Comparison of ENCODE assay signal across 9 cellular contexts in the genomic region with DNA sequence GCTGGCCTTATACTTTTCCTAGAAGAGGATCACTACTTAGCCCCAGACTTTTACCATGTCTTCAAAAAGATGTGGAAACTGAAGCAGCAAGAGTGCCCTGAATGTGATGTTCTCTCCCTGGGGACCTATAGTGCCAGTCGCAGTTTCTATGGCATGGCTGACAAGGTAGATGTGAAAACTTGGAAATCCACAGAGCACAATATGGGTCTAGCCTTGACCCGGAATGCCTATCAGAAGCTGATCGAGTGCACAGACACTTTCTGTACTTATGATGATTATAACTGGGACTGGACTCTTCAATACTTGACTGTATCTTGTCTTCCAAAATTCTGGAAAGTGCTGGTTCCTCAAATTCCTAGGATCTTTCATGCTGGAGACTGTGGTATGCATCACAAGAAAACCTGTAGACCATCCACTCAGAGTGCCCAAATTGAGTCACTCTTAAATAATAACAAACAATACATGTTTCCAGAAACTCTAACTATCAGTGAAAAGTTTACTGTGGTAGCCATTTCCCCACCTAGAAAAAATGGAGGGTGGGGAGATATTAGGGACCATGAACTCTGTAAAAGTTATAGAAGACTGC. TPM values are rescaled to one million over a fixed set of nuclear protein-coding genes. Genes with fewer than 3 reads are reported as not detected.
DNase-seq lines count a peak whose midpoint lies in the region; ATAC-seq and TF ChIP-seq lines count a peak whose summit lies in the region.
"Had no signal": no experiment of that assay in that cellular context is flagged by ENCODE, and none has a peak within 500 bp of the region (broad histone marks: within the 10 kb centered on the region; RNA-seq: fewer than 3 reads in every experiment).

No MANE protein-coding gene starts in this region.

- TF ChIP-seq CTCF in WTC11 (IDR thresholded peaks at IDR 0.05) (no peak), hepatocyte (IDR thresholded peaks at IDR 0.05; ENCODE audit: poor library complexity) (no peak)

- peak overlapping the region; percentile 98 for H3K4me3 Mint-ChIP-seq in WTC11
- H3K4me3 Mint-ChIP-seq in stimulated activated memory B cell treated with anti-CD40 and anti-IgM and Interleukin-4, amounts not matched to agents 10 μg/mL and 1 μg/mL and 100 μg/mL, for 72 hours, result peak overlapping the region; percentile 100

- no peak for ATAC-seq in WTC11
- ATAC-seq in stimulated activated memory B cell treated with anti-CD40 and anti-IgM and Interleukin-4, amounts not matched to agents 10 μg/mL and 1 μg/mL and 100 μg/mL, for 72 hours, result no peak

- no peaks in the 10 kb centered on the region for H3K27me3 Mint-ChIP-seq in WTC11 (ENCODE audit: low read depth)
- no peaks in the 10 kb centered on the region for H3K27me3 Mint-ChIP-seq in stimulated activated memory B cell treated with anti-CD40 and anti-IgM and Interleukin-4, amounts not matched to agents 10 μg/mL and 1 μg/mL and 100 μg/mL, for 72 hours

- H3K9me3 Mint-ChIP-seq in WTC11, result no peaks in the 10 kb centered on the region
- no peaks in the 10 kb centered on the region for H3K9me3 Mint-ChIP-seq in stimulated activated memory B cell treated with anti-CD40 and anti-IgM and Interleukin-4, amounts not matched to agents 10 μg/mL and 1 μg/mL and 100 μg/mL, for 72 hours

- H3K27ac Mint-ChIP-seq in WTC11, result no peak overlapping the region
- H3K27ac Mint-ChIP-seq in stimulated activated memory B cell treated with anti-CD40 and anti-IgM and Interleukin-4, amounts not matched to agents 10 μg/mL and 1 μg/mL and 100 μg/mL, for 72 hours, result peak overlapping the region; percentile 100

- H2AFZ ChIP-seq in hepatocyte, result no peak overlapping the region

- H3K4me3 ChIP-seq in hepatocyte, result peak overlapping the region; percentile 89

- 77% methylated on average over 3 of the region's 3 CpGs for WGBS in hepatocyte (ENCODE audit: low lambda C conversion rate, missing lambda C conversion rate)

- no peaks in the 10 kb centered on the region for H3K9me2 ChIP-seq in hepatocyte (replicated peaks; ENCODE audit: insufficient read depth)

- peak overlapping the region; percentile 97 for H3K27ac ChIP-seq in hepatocyte

- DNase-seq in NCI-H2107 treated with DMSO at 0.1 percent for 48 hours (lab: John Stamatoyannopoulos, UW; ENCODE audit: unreplicated experiment), result peak; percentile 30
- DNase-seq in NCI-H2107 (lab: John Stamatoyannopoulos, UW), result no peak
- DNase-seq in WTC11 (ENCODE audit: low spot score), result no peak
- no peak for DNase-seq in hepatocyte (ENCODE audit: low spot score)
- DNase-seq in stimulated activated CD4-positive, alpha-beta T cell treated with anti-CD3 and anti-CD28 coated beads, Interleukin-4, amount 100 ng/mL, for 1 hour, result no peak
- DNase-seq in medulla oblongata (ENCODE audit: extremely low spot score), result no peak
- no peak for DNase-seq in anterior cingulate cortex (lab: John Stamatoyannopoulos, UW)
- DNase-seq: ACHN had no signal

- no peaks in the 10 kb centered on the region for H3K27me3 ChIP-seq in hepatocyte

- peak overlapping the region; percentile 95 for H3K4me2 ChIP-seq in hepatocyte

- POLR2A ChIA-PET in WTC11 (lab: Charles Lee), result interaction anchor here (1.3 to 2.9 kb wide), 5 partner anchors 10 to 146 kb away, joined by 6 to 39 read pairs (median 25); partner anchors contain the start of genes DNAAF2, KLHDC2, LRR1 and RPS29

- H3K36me3 Mint-ChIP-seq in WTC11, result peaks cover 29% of the 10 kb centered on the region
- H3K36me3 Mint-ChIP-seq in stimulated activated memory B cell treated with anti-CD40 and anti-IgM and Interleukin-4, amounts not matched to agents 10 μg/mL and 1 μg/mL and 100 μg/mL, for 72 hours, result peaks cover 29% of the 10 kb centered on the region

- peaks cover 33% of the 10 kb centered on the region for H4K20me1 ChIP-seq in hepatocyte (ENCODE audit: insufficient read depth, poor library complexity, severe bottlenecking)

- no peaks in the 10 kb centered on the region for H3K9me3 ChIP-seq in hepatocyte (ENCODE audit: low read depth)

- H3K79me2 ChIP-seq in hepatocyte, result peaks cover 82% of the 10 kb centered on the region

- peaks cover 23% of the 10 kb centered on the region for H3K4me1 Mint-ChIP-seq in WTC11
- H3K4me1 Mint-ChIP-seq in stimulated activated memory B cell treated with anti-CD40 and anti-IgM and Interleukin-4, amounts not matched to agents 10 μg/mL and 1 μg/mL and 100 μg/mL, for 72 hours, result peaks cover 47% of the 10 kb centered on the region

- H3K4me1 ChIP-seq in hepatocyte (ENCODE audit: insufficient read depth), result peaks cover 21% of the 10 kb centered on the region

- CTCF ChIA-PET in WTC11 (lab: Charles Lee), result interaction anchor here (0.8 to 3.7 kb wide), 4 partner anchors 12 to 260 kb away, joined by 3 to 24 read pairs (median 11); partner anchors contain the start of gene RPS29

- H3K36me3 ChIP-seq in hepatocyte (replicated peaks; ENCODE audit: insufficient read depth, low read depth), result peaks cover 1% of the 10 kb centered on the region

TF ChIP-seq in WTC11, 78 proteins besides CTCF, POLR2A, EP300 and RAD21:
- no peak for TF ChIP-seq ERG (CRISPR knock-in tag; IDR thresholded peaks at IDR 0.05)
- TF ChIP-seq ZSCAN18 (CRISPR knock-in tag; IDR thresholded peaks at IDR 0.05), result no peak
- no peak for TF ChIP-seq ZNF263 (CRISPR knock-in tag; IDR thresholded peaks at IDR 0.05; ENCODE audit: low read depth)
- no peak for TF ChIP-seq FOXJ3 (CRISPR knock-in tag; IDR thresholded peaks at IDR 0.05; ENCODE audit: borderline replicate concordance)
- no peak for TF ChIP-seq OVOL2 (CRISPR knock-in tag; IDR thresholded peaks at IDR 0.05; ENCODE audit: borderline replicate concordance)
- no peak for TF ChIP-seq SMAD4 (CRISPR knock-in tag; IDR thresholded peaks at IDR 0.05)
- TF ChIP-seq ZNF317 (CRISPR knock-in tag; IDR thresholded peaks at IDR 0.05; ENCODE audit: borderline replicate concordance, low read depth), result no peak
- TF ChIP-seq, protein P1, sequence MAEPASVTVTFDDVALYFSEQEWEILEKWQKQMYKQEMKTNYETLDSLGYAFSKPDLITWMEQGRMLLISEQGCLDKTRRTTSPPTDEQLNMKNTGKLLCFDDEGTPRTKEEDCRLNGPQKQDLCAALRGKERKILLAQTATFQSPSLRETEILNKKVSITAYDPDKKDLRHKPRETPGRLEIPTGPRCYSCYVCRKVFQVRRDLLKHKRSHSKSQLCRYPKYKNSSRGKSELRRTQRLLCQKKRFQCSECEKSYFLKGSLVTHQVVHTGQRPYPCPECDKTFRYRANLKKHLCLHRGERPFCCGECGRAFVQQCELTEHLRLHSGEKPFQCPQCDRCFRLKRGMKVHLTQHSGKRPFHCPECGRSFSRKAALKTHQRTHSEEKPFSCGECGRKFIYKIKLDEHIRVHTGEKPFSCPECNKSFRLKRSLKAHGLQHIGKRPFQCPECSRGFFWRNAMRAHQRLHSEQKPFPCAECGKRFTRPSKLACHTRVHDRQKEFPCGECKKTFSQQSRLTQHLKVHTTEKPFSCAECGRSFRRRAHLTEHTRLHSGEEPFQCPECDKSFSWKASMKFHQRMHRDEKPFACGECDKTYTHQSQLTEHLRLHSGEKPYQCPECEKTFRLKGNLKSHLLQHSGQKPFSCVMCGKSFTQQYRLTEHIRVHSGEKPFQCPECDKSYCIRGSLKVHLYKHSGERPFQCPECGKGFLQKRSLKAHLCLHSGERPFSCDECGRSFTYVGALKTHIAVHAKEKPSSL (CRISPR knock-in tag; conservative IDR thresholded peaks at IDR 0.05), result no peak
- TF ChIP-seq, protein P2, sequence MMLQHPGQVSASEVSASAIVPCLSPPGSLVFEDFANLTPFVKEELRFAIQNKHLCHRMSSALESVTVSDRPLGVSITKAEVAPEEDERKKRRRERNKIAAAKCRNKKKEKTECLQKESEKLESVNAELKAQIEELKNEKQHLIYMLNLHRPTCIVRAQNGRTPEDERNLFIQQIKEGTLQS (CRISPR knock-in tag; conservative IDR thresholded peaks at IDR 0.05), result no peak
- no peak for TF ChIP-seq ZNF396 (CRISPR knock-in tag; IDR thresholded peaks at IDR 0.05; ENCODE audit: borderline replicate concordance)

RNA-seq across cellular contexts. Expression of gene MGAT2, which starts 1.5 kb away (rescaled TPM):
- total RNA-seq in WTC11 (2021), result 24.5 to 27.7 TPM (median 25.2 TPM) in 3 replicates
- 74.9 and 81.3 TPM in 2 replicates for total RNA-seq in hepatocyte
- polyA plus RNA-seq in hepatocyte, result 39.4 and 53.5 TPM in 2 replicates

RNA-seq across cellular contexts. Expression of gene RPL36AL, which starts 1.7 kb away (rescaled TPM):
- total RNA-seq in WTC11 (2021), result 173 to 212 TPM (median 177 TPM) in 3 replicates
- total RNA-seq in hepatocyte, result 175 and 208 TPM in 2 replicates
- 277 TPM in 2 replicates for polyA plus RNA-seq in hepatocyte

RNA-seq across cellular contexts. Expression of gene DNAAF2, which starts 12.9 kb away (rescaled TPM):
- total RNA-seq in WTC11 (2021) (19.9 to 22.8 TPM (median 22.5 TPM) in 3 replicates), hepatocyte (16.7 and 19.8 TPM in 2 replicates)
- 17.6 and 20.6 TPM in 2 replicates for polyA plus RNA-seq in hepatocyte

RNA-seq across cellular contexts. Expression of gene LRR1, which starts 23.4 kb away (rescaled TPM):
- total RNA-seq in WTC11 (2021) (32.5 to 42.6 TPM (median 32.8 TPM) in 3 replicates), hepatocyte (10.1 and 15.4 TPM in 2 replicates)
- polyA plus RNA-seq in hepatocyte, result 10.6 and 14.8 TPM in 2 replicates

RNA-seq across cellular contexts. Expression of gene RPS29, which starts 35.9 kb away (rescaled TPM):
- 2,168 to 2,393 TPM (median 2,330 TPM) in 3 replicates for total RNA-seq in WTC11 (2021)
- 3,841 and 4,104 TPM in 2 replicates for total RNA-seq in hepatocyte
- polyA plus RNA-seq in hepatocyte, result 875 and 983 TPM in 2 replicates
